In the genomic region with DNA sequence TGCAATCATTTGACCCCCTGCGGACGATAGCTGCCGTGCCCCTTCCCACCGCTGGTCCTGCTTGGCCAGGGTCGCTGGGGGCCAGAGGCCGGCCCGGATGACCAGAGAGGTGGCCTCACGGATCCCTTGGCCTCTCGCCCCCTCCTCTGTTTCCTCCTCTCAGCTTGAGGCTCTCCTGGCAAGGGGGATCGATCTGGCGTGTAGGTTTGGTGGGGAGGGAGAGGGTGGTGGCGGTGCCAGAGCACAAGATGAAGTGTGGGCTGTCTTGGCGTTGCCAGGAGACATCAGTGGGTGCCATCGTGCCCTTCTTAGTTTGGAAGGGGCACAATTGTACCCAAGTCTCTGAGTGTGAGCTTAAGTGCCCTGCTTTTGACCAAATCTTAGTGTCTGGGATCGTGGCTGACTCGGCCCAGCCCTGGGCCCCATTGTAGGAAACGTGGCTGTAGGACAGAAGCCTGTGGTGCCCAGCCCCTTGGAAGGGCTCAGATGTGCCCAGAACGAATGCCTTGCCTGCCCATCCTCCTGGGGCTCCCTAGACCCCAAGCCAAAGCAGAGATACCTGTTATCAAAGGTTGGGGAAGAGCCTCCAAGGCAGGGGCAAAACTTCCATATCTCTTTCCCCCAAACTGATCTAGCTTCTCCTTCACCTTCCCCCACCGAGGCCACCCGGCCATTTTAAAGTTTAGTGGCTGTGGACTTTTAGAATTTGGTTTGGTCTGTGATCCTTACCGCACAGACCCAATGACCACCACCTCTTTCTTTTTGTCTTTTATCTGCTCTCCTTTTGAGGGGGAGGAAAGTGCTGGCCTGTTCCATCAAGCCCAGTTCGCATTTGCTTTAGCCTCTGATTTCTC, we compare ENCODE assay signal across 11 cellular contexts. TPM values are rescaled to one million over a fixed set of nuclear protein-coding genes. Genes with fewer than 3 reads are reported as not detected.
A peak's percentile ranks its signal among the peaks of the same experiment; 100 is the strongest.
DNase-seq lines count a peak whose midpoint lies in the region; ATAC-seq, FAIRE-seq and TF ChIP-seq lines count a peak whose summit lies in the region.
"Had no signal": no experiment of that assay in that cellular context is flagged by ENCODE, and none has a peak within 500 bp of the region (broad histone marks: within the 10 kb centered on the region; RNA-seq: fewer than 3 reads in every experiment).

No MANE protein-coding gene starts in this region.

- in situ Hi-C loops in GM12878 (cut with MboI) (loop anchor here (10.0 kb wide), 1 partner anchor 1080 kb away; no protein-coding TSS in a partner anchor), gastrocnemius medialis (cut with MboI; ENCODE audit: low sequenced_read_pairs in 4 of 4) (loop anchor here in 2 of 4 donors (10.0 to 25.0 kb wide), 3 partner anchors 1080 to 1617 kb away; a partner anchor contains a TSS)

- TF ChIP-seq EP300 in GM12878 (IDR thresholded peaks at IDR 0.05; ENCODE audit: borderline replicate concordance in 1 of 2, control insufficient read depth in 1 of 2, low read depth in 2 of 2, low read length in 2 of 2): no peak

- H3K27ac ChIP-seq in GM12878 (ENCODE audit: control insufficient read depth, insufficient read depth) (no peak overlapping the region), kidney (ENCODE audit: low read depth in 2 of 2, low read length in 2 of 2) (peak overlapping the region; percentile 87 to 91), gastrocnemius medialis (peak overlapping the region; percentile 93 to 98 (median 95))
- H3K27ac ChIP-seq: cardiac muscle cell, WERI-Rb-1 had no signal

- H3K4me2 ChIP-seq in GM12878 (ENCODE audit: control insufficient read depth, insufficient read depth): peak overlapping the region; percentile 67; the same call in 1 of the 2 replicates

- TF ChIP-seq RAD21 in GM12878 (IDR thresholded peaks at IDR 0.05; ENCODE audit: insufficient read depth, low read depth, low read length): no peak

- H3K4me3 ChIP-seq in GM12878 (no peak overlapping the region), kidney (ENCODE audit: low read length in 2 of 2) (peak overlapping the region; percentile 44 to 65), gastrocnemius medialis (peak overlapping the region; percentile 63 to 86 (median 74))

- no peaks in the 10 kb centered on the region for H4K20me1 ChIP-seq in GM12878 (ENCODE audit: control insufficient read depth, insufficient read depth)

- RAD21 ChIA-PET in GM12878 (lab: Charles Lee; ENCODE audit: unreplicated experiment): interaction anchor here (0.6 to 10.3 kb wide), 7 partner anchors 10 to 1085 kb away, joined by 3 to 252 read pairs (median 5); a partner anchor contains a TSS

- POLR2A ChIA-PET in GM12878 (lab: Charles Lee): interaction anchor here (0.6 to 11.7 kb wide), 8 partner anchors 8 to 1222 kb away, joined by 3 to 163 read pairs (median 6); a partner anchor contains a TSS

- CTCF ChIA-PET in GM12878 (lab: Yijun Ruan, JAX): interaction anchor here (1.0 to 13.0 kb wide), 9 partner anchors 9 to 1085 kb away, joined by 3 to 212 read pairs (median 8); a partner anchor contains a TSS

- H3K27me3 ChIP-seq in GM12878 (replicated peaks in 1 of 2; ENCODE audit: control insufficient read depth in 2 of 2, insufficient read depth in 2 of 2, low read length in 1 of 2): no peaks in the 10 kb centered on the region
- H3K27me3 ChIP-seq in gastrocnemius medialis: no peaks in the 10 kb centered on the region

- SMC1A ChIA-PET in GM12878 (lab: Charles Lee; ENCODE audit: uncharacterized antibody, unreplicated experiment): interaction anchor here (0.8 to 6.0 kb wide), 7 partner anchors 9 to 1085 kb away, joined by 3 to 105 read pairs (median 6); no protein-coding TSS in a partner anchor

- H3K9ac ChIP-seq in GM12878 (ENCODE audit: control insufficient read depth, insufficient read depth, low read length) (no peak overlapping the region), kidney (ENCODE audit: low read length in 2 of 2) (peak overlapping the region; percentile 50 to 93)

- H3K4me1 ChIP-seq in GM12878 (ENCODE audit: control insufficient read depth, insufficient read depth, low read length) (no peaks in the 10 kb centered on the region), kidney (ENCODE audit: control insufficient read depth in 1 of 2, insufficient read depth in 1 of 2, low read depth in 1 of 2, low read length in 2 of 2) (peaks cover 24 to 32% of the 10 kb centered on the region in 2 donors), gastrocnemius medialis (peaks cover 0 to 22% of the 10 kb centered on the region in 2 donors)

- FAIRE-seq in GM12878 (lab: Jason Lieb, UNC) (no peak), kidney (lab: Jason Lieb, UNC) (no peak)

- H3K9me3 ChIP-seq in GM12878 (replicated peaks; ENCODE audit: control insufficient read depth, insufficient read depth, low read length): no peaks in the 10 kb centered on the region; the same call in 2 of the 3 replicates
- H3K9me3 ChIP-seq in kidney (ENCODE audit: control insufficient read depth in 1 of 2, low read length in 2 of 2): no peaks in the 10 kb centered on the region
- H3K9me3 ChIP-seq in gastrocnemius medialis: no peaks in the 10 kb centered on the region

- ATAC-seq in GM21360 (IDR thresholded peaks at IDR 0.05; ENCODE audit: unreplicated experiment) (peak; percentile 1), GM12878 (no peak), gastrocnemius medialis (no peak), GM18868 (IDR thresholded peaks at IDR 0.05; ENCODE audit: unreplicated experiment) (no peak)

- H3K36me3 ChIP-seq in GM12878 (ENCODE audit: control insufficient read depth in 2 of 2, insufficient read depth in 2 of 2, low read length in 1 of 2) (no peaks in the 10 kb centered on the region; a peak in 1 of 4 replicates), kidney (ENCODE audit: control insufficient read depth in 1 of 2, insufficient read depth in 2 of 2, low read length in 2 of 2) (peaks cover 0 to 11% of the 10 kb centered on the region in 2 donors), gastrocnemius medialis (no peaks in the 10 kb centered on the region)
- H3K36me3 ChIP-seq: cardiac muscle cell, WERI-Rb-1 had no signal

- TF ChIP-seq POLR2A in GM12878 (IDR thresholded peaks at IDR 0.05; ENCODE audit: low read depth, low read length): no peak
- no peak for TF ChIP-seq POLR2A in gastrocnemius medialis (IDR thresholded peaks at IDR 0.05)

- H2AFZ ChIP-seq in GM12878 (ENCODE audit: control insufficient read depth, low read depth, low read length): no peak overlapping the region

- intact Hi-C loops in GM12878 (cut with micrococcal nuclease; ENCODE audit: unreplicated experiment): loop anchor here (1.0 to 10.0 kb wide), 8 partner anchors 18 to 1086 kb away; no protein-coding TSS in a partner anchor
- intact Hi-C loops in kidney (cut with DNase I): no loop called here
- intact Hi-C loops in gastrocnemius medialis (cut with DNase I; ENCODE audit: low total_unique reads): loop anchor here (1.0 to 10.0 kb wide), 5 partner anchors 18 to 1088 kb away; no protein-coding TSS in a partner anchor

- no peak for TF ChIP-seq CTCF in GM12878 (IDR thresholded peaks at IDR 0.05 in 2 of 3, conservative IDR thresholded peaks at IDR 0.05 in 1 of 3; ENCODE audit: control insufficient read depth in 2 of 3, extremely low read depth in 1 of 3, insufficient read depth in 1 of 3, low read depth in 3 of 3, low read length in 3 of 3)
- no peak for TF ChIP-seq CTCF in kidney (IDR thresholded peaks at IDR 0.05; ENCODE audit: borderline replicate concordance, extremely low read depth, insufficient read depth)
- TF ChIP-seq CTCF in gastrocnemius medialis (IDR thresholded peaks at IDR 0.05 in 4 of 5, conservative IDR thresholded peaks at IDR 0.05 in 1 of 5): no peak

- 19% methylated on average over 22 of the region's 22 CpGs for WGBS in GM12878 (ENCODE audit: insufficient coverage, insufficient replicate concordance, low lambda C conversion rate, missing lambda C conversion rate)

- no TSS peak for BruUV-seq in GM12878 (replicated peaks; lab: Mats Ljungman, UMichigan)

- H3K79me2 ChIP-seq in GM12878 (ENCODE audit: control insufficient read depth, insufficient read depth, low read length): no peaks in the 10 kb centered on the region

- DNase-seq in GM12878 (ENCODE audit: low read depth, low spot score) (no peak), kidney (peak; percentile 73), gastrocnemius medialis (no peak), NCI-H1694 (lab: John Stamatoyannopoulos, UW) (no peak), NCI-H2171 treated with DMSO at 0.1 percent for 48 hours (lab: John Stamatoyannopoulos, UW) (no peak), HPDE6-E6E7 (ENCODE audit: extremely low spot score) (no peak)

TF ChIP-seq in GM12878, 131 proteins besides CTCF, POLR2A, EP300 and RAD21 (continues in another document):
- no peak for TF ChIP-seq ETV6 (conservative IDR thresholded peaks at IDR 0.05 in 1 of 2, IDR thresholded peaks at IDR 0.05 in 1 of 2; ENCODE audit: borderline replicate concordance in 1 of 2, low read depth in 1 of 2)

RNA-seq across cellular contexts. Expression of a gene that starts 14.4 kb away (rescaled TPM):
- total RNA-seq in GM12878 (2013; cell fraction: nucleolus; rRNA removed): 21.4 and 23.4 TPM in 2 replicates
- 0.82 and 1.1 TPM in 2 replicates for total RNA-seq in GM12878 (2014; rRNA removed)
- 1.7 and 1.9 TPM in 2 replicates for total RNA-seq in GM12878 (2014; rRNA removed; fragmentation: Illumina TruSeq; extraction: Trizol)
- 9.4 and 10.1 TPM in 2 replicates for total RNA-seq in GM12878 (2021)
- polyA plus RNA-seq in GM12878 (2011; ENCODE audit: low read depth): 0.34 TPM
- 8.7 and 10.0 TPM in 2 replicates for polyA plus RNA-seq in GM12878 (2011; rRNA removed)
- polyA plus RNA-seq in GM12878 (2011; cell fraction: cytosol; rRNA removed): 13.9 and 14.3 TPM in 2 replicates
- 14.0 and 17.0 TPM in 2 replicates for polyA plus RNA-seq in GM12878 (2011; cell fraction: nucleus; rRNA removed)
- 2.4 and 2.6 TPM in 2 replicates for polyA plus RNA-seq in GM12878 (2012)
- polyA plus RNA-seq in GM12878 (2014; fragmentation: Illumina TruSeq; extraction: Trizol): 6.9 TPM in 2 replicates
- polyA plus RNA-seq in GM12878 (2014; fragmentation: Nextera tagmentation; extraction: Ambion mirVana): 1 to 10 TPM; 2.3 to 3.2 TPM
- 3.7 and 6.6 TPM in 2 replicates for polyA plus RNA-seq in GM12878 (2014; rRNA removed)
- 1 to 10 TPM; 1.8 to 3.1 TPM for polyA plus RNA-seq in GM12878 (2016; fragmentation: Nextera tagmentation; extraction: Ambion mirVana)
- polyA minus RNA-seq in GM12878 (2011; rRNA and poly(A)+ RNA removed): 7.2 and 11.2 TPM in 2 replicates
- 12.4 and 19.1 TPM in 2 replicates for polyA minus RNA-seq in GM12878 (2011; cell fraction: cytosol; rRNA and poly(A)+ RNA removed)
- polyA minus RNA-seq in GM12878 (2011; cell fraction: nucleus; rRNA and poly(A)+ RNA removed): 9.9 and 15.4 TPM in 2 replicates
- total RNA-seq in kidney: 191 TPM
- 42.5 TPM for polyA plus RNA-seq in kidney (ENCODE audit: insufficient read depth, low read depth, low replicate concordance)
- 10 to 100 TPM in 1 of 4 donors, 1 to 10 TPM in 3; 4.3 to 14.6 (median 9.3) TPM for total RNA-seq in gastrocnemius medialis
- total RNA-seq: mononuclear cell had no signal
